ENCODE assay signal across 32 cellular contexts in genomic region chr3:13380991-13381390, GRCh38.
"Had no signal": no experiment of that assay in that cellular context is flagged by ENCODE, and none has a peak within 500 bp of the region (broad histone marks: within the 10 kb centered on the region; RNA-seq: fewer than 3 reads in every experiment).

No MANE protein-coding gene starts in this region.

- H3K27me3 Mint-ChIP-seq: activated naive CD8-positive, alpha-beta T cell treated with anti-CD3 and anti-CD28 coated beads for 36 hours; brain; naive thymus-derived CD8-positive, alpha-beta T cell; stimulated activated memory B cell treated with anti-CD40 and anti-IgM and Interleukin-4, amounts not matched to agents 10 μg/mL and 1 μg/mL and 100 μg/mL, for 72 hours had no signal

- H3K4me3 Mint-ChIP-seq: activated naive CD4-positive, alpha-beta T cell treated with anti-CD3 and anti-CD28 coated beads for 36 hours; activated naive CD8-positive, alpha-beta T cell treated with anti-CD3 and anti-CD28 coated beads for 36 hours; brain; endodermal cell; naive thymus-derived CD8-positive, alpha-beta T cell; stimulated activated memory B cell treated with anti-CD40 and anti-IgM and Interleukin-4, amounts not matched to agents 10 μg/mL and 1 μg/mL and 100 μg/mL, for 72 hours; T-helper 1 cell treated with Interleukin-12 subunit alpha and Interleukin-12 subunit beta and Interleukin-4 antibody, amounts not matched to agents 30 μg/mL and 1 μg/mL, for 36 hours had no signal

- H3K36me3 ChIP-seq: tibial artery, upper lobe of right lung had no signal

- H3K27me3 ChIP-seq: adrenal gland, cardiac muscle cell, left lung, right lobe of liver, suprapubic skin, tibial artery, upper lobe of right lung had no signal

- H3K9me3 Mint-ChIP-seq: activated naive CD4-positive, alpha-beta T cell treated with anti-CD3 and anti-CD28 coated beads for 36 hours; activated naive CD8-positive, alpha-beta T cell treated with anti-CD3 and anti-CD28 coated beads for 36 hours; brain; endodermal cell; naive thymus-derived CD8-positive, alpha-beta T cell; stimulated activated memory B cell treated with anti-CD40 and anti-IgM and Interleukin-4, amounts not matched to agents 10 μg/mL and 1 μg/mL and 100 μg/mL, for 72 hours; T-helper 1 cell treated with Interleukin-12 subunit alpha and Interleukin-12 subunit beta and Interleukin-4 antibody, amounts not matched to agents 30 μg/mL and 1 μg/mL, for 36 hours had no signal

- H3K9me3 ChIP-seq: adrenal gland, left lung, lower lobe of right lung, right lobe of liver, suprapubic skin, tibial artery, upper lobe of right lung had no signal

- H3K27ac Mint-ChIP-seq: activated naive CD8-positive, alpha-beta T cell treated with anti-CD3 and anti-CD28 coated beads for 36 hours; T-helper 1 cell treated with Interleukin-12 subunit alpha and Interleukin-12 subunit beta and Interleukin-4 antibody, amounts not matched to agents 30 μg/mL and 1 μg/mL, for 36 hours had no signal

- ATAC-seq: activated CD4-positive, CD25-positive, alpha-beta regulatory T cell treated with anti-CD3 and anti-CD28 coated beads, Interleukin-2, amount 50 U/mL, for 24 hours; esophagus mucosa; left lung; lower lobe of right lung; naive thymus-derived CD8-positive, alpha-beta T cell; right lobe of liver; stimulated activated memory B cell treated with anti-CD40 and anti-IgM and Interleukin-4, amounts not matched to agents 10 μg/mL and 1 μg/mL and 100 μg/mL, for 72 hours; upper lobe of right lung had no signal

- H3K4me3 ChIP-seq: adrenal gland, cardiac muscle cell, left lung, lower lobe of right lung, right lobe of liver, skin epidermis, suprapubic skin, tibial artery, upper lobe of right lung had no signal

- H3K4me1 ChIP-seq: lower lobe of right lung, right lobe of liver, suprapubic skin, upper lobe of right lung had no signal

- DNase-seq: activated CD4-positive, alpha-beta T cell treated with anti-CD3 and anti-CD28 coated beads for 48 hours; activated CD4-positive, alpha-beta T cell treated with anti-CD3 and anti-CD28 coated beads, Interleukin-2, amount 50 U/mL, for 48 hours; activated CD8-positive, alpha-beta memory T cell treated with anti-CD3 and anti-CD28 coated beads for 24 hours; activated CD8-positive, alpha-beta memory T cell treated with anti-CD3 and anti-CD28 coated beads, Interleukin-2, amount 50 U/mL, for 4 hours; activated effector memory CD4-positive, alpha-beta T cell treated with Interleukin-2 at 50 U/mL for 16 hours; activated naive CD4-positive, alpha-beta T cell treated with anti-CD3 and anti-CD28 coated beads for 36 hours; activated naive CD8-positive, alpha-beta T cell treated with anti-CD3 and anti-CD28 coated beads for 36 hours; activated T-cell treated with anti-CD3 and anti-CD28 coated beads, Interleukin-2, amount 50 U/mL, for 48 hours; adrenal gland; aorta; cortex of kidney; endodermal cell; foreskin melanocyte; lower lobe of right lung; mesenchymal stem cell; naive thymus-derived CD8-positive, alpha-beta T cell; posterior cingulate gyrus; right lobe of liver; stimulated activated CD4-positive, alpha-beta T cell treated with anti-CD3 and anti-CD28 coated beads, Interleukin-4, amount 100 ng/mL, for 24 hours; T1000; tibial artery; upper lobe of right lung; WERI-Rb-1 had no signal

- H3K27ac ChIP-seq: adrenal gland, left lung, lower lobe of right lung, right lobe of liver, skin epidermis, suprapubic skin, upper lobe of right lung, WERI-Rb-1 had no signal

- H3K4me1 Mint-ChIP-seq: endodermal cell had no signal
